In the genomic region with DNA sequence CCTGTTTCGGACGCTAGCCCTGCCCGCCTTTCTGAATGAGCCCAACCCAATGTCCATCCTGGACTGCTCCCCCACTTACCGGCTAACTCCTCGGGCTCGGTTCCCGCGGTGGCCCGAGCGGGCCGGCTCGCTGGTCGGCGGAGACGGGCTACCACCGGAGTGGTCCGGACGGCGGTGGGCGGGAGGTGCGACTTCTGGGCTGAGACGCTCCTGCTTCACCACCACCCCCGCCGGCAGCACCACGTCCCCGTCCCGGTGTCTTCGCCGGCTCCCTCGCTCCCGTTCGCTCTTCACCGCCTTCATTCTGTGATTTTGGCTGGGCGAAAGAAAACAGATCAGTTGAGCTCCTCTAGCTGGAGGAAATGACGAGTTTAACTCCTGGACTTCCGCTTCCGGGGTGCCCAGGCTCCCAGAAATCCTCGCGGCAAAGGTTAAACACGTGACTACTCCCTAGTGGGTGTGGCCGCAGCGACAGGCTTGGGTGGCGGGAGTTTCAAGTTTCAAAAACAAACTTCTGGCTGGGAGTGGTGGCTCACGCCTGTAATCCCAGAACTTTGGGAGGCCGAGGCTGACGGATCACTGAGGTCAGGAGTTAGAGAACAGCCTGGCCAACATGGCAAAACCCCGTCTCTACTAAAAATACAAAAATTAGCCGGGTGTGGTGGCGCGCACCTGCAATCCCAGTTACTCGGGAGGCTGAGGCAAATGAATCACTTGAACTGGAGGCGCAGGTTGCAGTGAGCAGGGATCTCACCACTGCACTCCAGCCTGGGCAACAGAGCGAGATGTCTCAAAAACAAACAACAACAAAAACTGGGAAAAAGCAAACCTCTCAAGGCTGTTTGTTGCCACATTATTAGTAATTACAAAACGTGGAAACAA, we compare ENCODE assay signal across 8 cellular contexts. TPM values are rescaled to one million over a fixed set of nuclear protein-coding genes. Genes with fewer than 3 reads are reported as not detected.
A peak's percentile ranks its signal among the peaks of the same experiment; 100 is the strongest.
DNase-seq lines count a peak whose midpoint lies in the region; ATAC-seq and TF ChIP-seq lines count a peak whose summit lies in the region.

A gene with protein sequence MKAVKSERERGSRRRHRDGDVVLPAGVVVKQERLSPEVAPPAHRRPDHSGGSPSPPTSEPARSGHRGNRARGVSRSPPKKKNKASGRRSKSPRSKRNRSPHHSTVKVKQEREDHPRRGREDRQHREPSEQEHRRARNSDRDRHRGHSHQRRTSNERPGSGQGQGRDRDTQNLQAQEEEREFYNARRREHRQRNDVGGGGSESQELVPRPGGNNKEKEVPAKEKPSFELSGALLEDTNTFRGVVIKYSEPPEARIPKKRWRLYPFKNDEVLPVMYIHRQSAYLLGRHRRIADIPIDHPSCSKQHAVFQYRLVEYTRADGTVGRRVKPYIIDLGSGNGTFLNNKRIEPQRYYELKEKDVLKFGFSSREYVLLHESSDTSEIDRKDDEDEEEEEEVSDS (minus strand): TSS at position 367 of the 882 bp plus-strand sequence. CDS start 64 bp downstream, at position 303.

- H3F3A ChIP-seq in DOHH2 (ENCODE audit: control insufficient read depth, insufficient read depth) (no peaks in the 10 kb centered on the region), neural progenitor cell (ENCODE audit: low read depth) (no peaks in the 10 kb centered on the region)

- DNase-seq in HCEC 1CT (peak; percentile 93), MV-4-11 (lab: John Stamatoyannopoulos, UW) (peak; percentile 95), SJSA1 (ENCODE audit: low read depth in 1 of 2, low spot score in 2 of 2) (peak; percentile 76 to 92), foreskin keratinocyte (peak; percentile 68 to 84), neural progenitor cell (ENCODE audit: low spot score) (peak; percentile 93)
- DNase-seq in activated gamma-delta T cell treated with anti-CD3 and anti-CD28 coated beads, Interleukin-2, amount 50 U/mL, for 16 hours (ENCODE audit: low read depth): peak; percentile 86

- peak; percentile 85 for ATAC-seq in foreskin keratinocyte

- peak within 1 kb of the TSS; percentile 85 for H2AFZ ChIP-seq in neural progenitor cell (replicated peaks)

- H3K4me2 ChIP-seq in DOHH2 (ENCODE audit: low read length) (peak within 1 kb of the TSS; percentile 69), neural progenitor cell (peak within 1 kb of the TSS; percentile 100)

- H3K4me1 ChIP-seq in DOHH2 (ENCODE audit: control insufficient read depth, low read length): peaks cover 18% of the 10 kb centered on the region
- H3K4me1 ChIP-seq in SJSA1 (replicated peaks): peaks cover 17% of the 10 kb centered on the region
- peaks cover 5% of the 10 kb centered on the region for H3K4me1 ChIP-seq in foreskin keratinocyte
- H3K4me1 ChIP-seq in neural progenitor cell: peaks cover 15% of the 10 kb centered on the region
- peaks cover 33% of the 10 kb centered on the region for H3K4me1 ChIP-seq in stomach smooth muscle (ENCODE audit: control insufficient read depth, insufficient read depth, low read length)

- no peak for TF ChIP-seq CTCF in DOHH2 (IDR thresholded peaks at IDR 0.05; ENCODE audit: low read depth, low read length, poor library complexity, severe bottlenecking)
- TF ChIP-seq CTCF in foreskin keratinocyte (conservative IDR thresholded peaks at IDR 0.05): no peak
- no peak for TF ChIP-seq CTCF in neural progenitor cell (IDR thresholded peaks at IDR 0.05)

- H3K9me3 Mint-ChIP-seq in neural progenitor cell: no peaks in the 10 kb centered on the region

- H3K9ac ChIP-seq in neural progenitor cell: peak within 1 kb of the TSS; percentile 96
- H3K9ac ChIP-seq in stomach smooth muscle (ENCODE audit: low read length in 2 of 2): peak within 1 kb of the TSS; percentile 93 to 97

- peak within 1 kb of the TSS; percentile 15 for H3K27ac Mint-ChIP-seq in neural progenitor cell

- H3K27ac ChIP-seq in DOHH2 (ENCODE audit: low read depth, low read length) (peak within 1 kb of the TSS; percentile 18), SJSA1 (peak within 1 kb of the TSS; percentile 69), foreskin keratinocyte (peak within 1 kb of the TSS; percentile 78), neural progenitor cell (peak within 1 kb of the TSS; percentile 76), stomach smooth muscle (ENCODE audit: low read length) (peak within 1 kb of the TSS; percentile 88)

- H3K36me3 ChIP-seq in DOHH2 (ENCODE audit: control insufficient read depth, low read length) (peaks cover 29% of the 10 kb centered on the region), SJSA1 (peaks cover 46% of the 10 kb centered on the region), neural progenitor cell (no peaks in the 10 kb centered on the region), stomach smooth muscle (ENCODE audit: control insufficient read depth in 2 of 2, insufficient read depth in 2 of 2, low read length in 2 of 2) (peaks cover 6% of the 10 kb centered on the region in 2 donors)

- no peaks in the 10 kb centered on the region for H3K9me2 ChIP-seq in DOHH2 (replicated peaks; ENCODE audit: control insufficient read depth, low read length)

- H3K4me1 Mint-ChIP-seq in neural progenitor cell: peaks cover 42% of the 10 kb centered on the region

- H3K36me3 Mint-ChIP-seq in neural progenitor cell: peaks cover 6% of the 10 kb centered on the region

- H4K20me1 ChIP-seq in DOHH2 (ENCODE audit: control insufficient read depth, insufficient read depth, low read depth, low read length): no peaks in the 10 kb centered on the region; the same call in 1 of the 2 replicates
- peaks cover 34% of the 10 kb centered on the region for H4K20me1 ChIP-seq in neural progenitor cell (ENCODE audit: low read depth)

- H3K9me3 ChIP-seq in DOHH2 (ENCODE audit: control insufficient read depth, insufficient read depth, low read length) (peaks cover 6% of the 10 kb centered on the region; the same call in 1 of the 2 replicates), SJSA1 (replicated peaks) (no peaks in the 10 kb centered on the region), neural progenitor cell (ENCODE audit: low read depth) (no peaks in the 10 kb centered on the region), stomach smooth muscle (ENCODE audit: control insufficient read depth in 2 of 2, low read length in 2 of 2) (no peaks in the 10 kb centered on the region)

- H3K4me3 Mint-ChIP-seq in neural progenitor cell: peak within 1 kb of the TSS; percentile 99

- no peaks in the 10 kb centered on the region for H3K27me3 ChIP-seq in DOHH2 (ENCODE audit: control insufficient read depth, low read length)
- H3K27me3 ChIP-seq in SJSA1 (replicated peaks): no peaks in the 10 kb centered on the region
- no peaks in the 10 kb centered on the region for H3K27me3 ChIP-seq in foreskin keratinocyte
- H3K27me3 ChIP-seq in neural progenitor cell: no peaks in the 10 kb centered on the region
- no peaks in the 10 kb centered on the region for H3K27me3 ChIP-seq in stomach smooth muscle (ENCODE audit: control insufficient read depth in 1 of 2, insufficient read depth in 2 of 2, low read length in 2 of 2)

- peaks cover 5% of the 10 kb centered on the region for H3K27me3 Mint-ChIP-seq in neural progenitor cell (ENCODE audit: insufficient read depth, low read depth)

- H3K79me2 ChIP-seq in DOHH2 (ENCODE audit: control insufficient read depth, low read length) (peaks cover 42% of the 10 kb centered on the region), neural progenitor cell (ENCODE audit: low read depth) (peaks cover 42% of the 10 kb centered on the region)

- peak within 1 kb of the TSS; percentile 86 for H3K4me3 ChIP-seq in DOHH2 (ENCODE audit: low read length)
- H3K4me3 ChIP-seq in SJSA1: peak within 1 kb of the TSS; percentile 86
- H3K4me3 ChIP-seq in neural progenitor cell: peak within 1 kb of the TSS; percentile 97
- H3K4me3 ChIP-seq in stomach smooth muscle (ENCODE audit: low read length in 2 of 2): peak within 1 kb of the TSS; percentile 99

RNA-seq across cellular contexts. Expression of the gene that starts here (rescaled TPM):
- 13.2 and 40.3 TPM in 2 replicates for total RNA-seq in SJSA1 (2014; rRNA removed; shearing (Covaris generic))
- total RNA-seq in foreskin keratinocyte (9.5 and 10.0 TPM in 2 replicates), neural progenitor cell (ENCODE audit: low replicate concordance) (15.4 and 22.0 TPM in 2 replicates)
- 5.4 and 6.5 TPM in 2 replicates for polyA plus RNA-seq in foreskin keratinocyte

Comparison
In these comparisons a context has a peak if more than half of its experiments do, and no peak if none do; other contexts are left out.
1. Peak in every context shown above with its lines: DNase-seq, ATAC-seq, H3K4me3 ChIP-seq and H3K27ac ChIP-seq.
2. H3K27ac ChIP-seq: peak in every context shown above with its lines; median percentile 88 in stomach smooth muscle; 78 in foreskin keratinocyte; 76 in neural progenitor cell; 69 in SJSA1; 18 in DOHH2.